Comparison of ENCODE assay signal across 25 cellular contexts in genomic region chr7:102398543-102398942, GRCh38. TPM values are rescaled to one million over a fixed set of nuclear protein-coding genes. Genes with fewer than 3 reads are reported as not detected.
"Had no signal": no experiment of that assay in that cellular context is flagged by ENCODE, and none has a peak within 500 bp of the region (broad histone marks: within the 10 kb centered on the region; RNA-seq: fewer than 3 reads in every experiment).

No MANE protein-coding gene starts in this region.

- H3K9me3 ChIP-seq: SJSA1 had no signal

- H3K36me3 Mint-ChIP-seq: IgD-negative memory B cell had no signal

- H3K27me3 Mint-ChIP-seq: IgD-negative memory B cell had no signal

- DNase-seq: KBM-7, MV-4-11, NCI-H1048, NCI-H1105, NCI-H1417, NCI-H1436 treated with DMSO at 0.1 percent for 48 hours, NCI-H1694, NCI-H187 treated with DMSO at 0.1 percent for 48 hours, NCI-H2029 treated with DMSO at 0.1 percent for 48 hours, NCI-H2107, NCI-H2227 treated with DMSO at 0.1 percent for 48 hours, NCI-H524, NCI-H526 treated with DMSO at 0.1 percent for 48 hours, NCI-H748 treated with DMSO at 0.1 percent for 48 hours, Right ventricle myocardium superior, RPMI8226, SIG-M5 had no signal

- H3K27ac ChIP-seq: SJSA1, SK-N-MC had no signal

- FAIRE-seq: RCC 7860 had no signal

- H3K4me3 ChIP-seq: SJSA1, SK-N-MC had no signal

- H3K27me3 ChIP-seq: SJSA1 had no signal

- H3K9me3 Mint-ChIP-seq: IgD-negative memory B cell had no signal

RNA-seq across cellular contexts. Expression of gene SPDYE6, which starts 42.3 kb away (rescaled TPM):
- total RNA-seq: HT-29, LHCN-M2, MCF 10A, NCI-H460, Right ventricle myocardium superior, SJSA1 had no signal
